Comparison of ENCODE assay signal across 15 cellular contexts in genomic region chr10:44805461-44806210, GRCh38.
A peak's percentile ranks its signal among the peaks of the same experiment; 100 is the strongest.
DNase-seq lines count a peak whose midpoint lies in the region; ATAC-seq and TF ChIP-seq lines count a peak whose summit lies in the region.
"Had no signal": no experiment of that assay in that cellular context is flagged by ENCODE, and none has a peak within 500 bp of the region (broad histone marks: within the 10 kb centered on the region; RNA-seq: fewer than 3 reads in every experiment).

No MANE protein-coding gene starts in this region.

- no peak for TF ChIP-seq CTCF in coronary artery (IDR thresholded peaks at IDR 0.05)

- DNase-seq in DMS53 (lab: John Stamatoyannopoulos, UW): peak; percentile 8
- DNase-seq in DMS53 treated with DMSO at 0.1 percent for 48 hours (lab: John Stamatoyannopoulos, UW; ENCODE audit: unreplicated experiment): no peak
- DNase-seq in coronary artery (ENCODE audit: low spot score): peak; percentile 64
- DNase-seq in kidney tubule cell (ENCODE audit: low spot score): peak; percentile 74
- no peak for DNase-seq in sciatic nerve (ENCODE audit: low spot score)
- no peak for DNase-seq in GM19238 (ENCODE audit: insufficient read length, low spot score)
- DNase-seq in NCI-H1092 treated with DMSO at 0.1 percent for 48 hours (lab: John Stamatoyannopoulos, UW): no peak
- DNase-seq: C1 segment of cervical spinal cord, DMS 273 treated with DMSO at 0.1 percent for 48 hours, NCI-H146, PC-9, SK-N-SH had no signal

- no peak overlapping the region for H3K4me3 ChIP-seq in coronary artery
- H3K4me3 ChIP-seq: PC-9 had no signal

- H3K27ac ChIP-seq in coronary artery: no peak overlapping the region
- H3K27ac ChIP-seq: 22Rv1, PC-9 had no signal

- intact Hi-C loops in sciatic nerve (cut with DNase I): no loop called here

- peak; percentile 82 for ATAC-seq in sciatic nerve
- ATAC-seq in GM19023 (IDR thresholded peaks at IDR 0.05; ENCODE audit: unreplicated experiment): no peak
- ATAC-seq: HCT116 had no signal

Comparison
In these comparisons a context has a peak if more than half of its experiments do, and no peak if none do; other contexts are left out.
1. DNase-seq: peak in DMS53 (single experiment), coronary artery (single experiment) and kidney tubule cell (single experiment); none in DMS53 treated with DMSO at 0.1 percent for 48 hours (single experiment), sciatic nerve (single experiment), GM19238 (single experiment) and NCI-H1092 treated with DMSO at 0.1 percent for 48 hours (single experiment).